24 cellular contexts compared by ENCODE assay signal in genomic region chr13:77370888-77371287, GRCh38.
"Had no signal": no experiment of that assay in that cellular context is flagged by ENCODE, and none has a peak within 500 bp of the region (broad histone marks: within the 10 kb centered on the region; RNA-seq: fewer than 3 reads in every experiment).

No MANE protein-coding gene starts in this region.

- H3K36me3 ChIP-seq: SJSA1 had no signal

- H3K27ac ChIP-seq: HL-60, RWPE1, SJSA1, SK-N-MC had no signal

- DNase-seq: KBM-7, MV-4-11, NCI-H1048, NCI-H1105 treated with DMSO at 0.1 percent for 48 hours, NCI-H1417 treated with DMSO at 0.1 percent for 48 hours, NCI-H146, NCI-H1694 treated with DMSO at 0.1 percent for 48 hours, NCI-H1930, NCI-H2081, NCI-H2107, NCI-H2171, NCI-H226, NCI-H446, NCI-H510A, NCI-H524 treated with DMSO at 0.1 percent for 48 hours, NCI-H69, NCI-H774, PC-3, SHP77 had no signal

- H3K4me1 ChIP-seq: SJSA1 had no signal

- H3K4me3 ChIP-seq: SJSA1, SK-N-MC had no signal

- H3K9me3 ChIP-seq: SJSA1 had no signal

- ATAC-seq: Panc1, PC-3 had no signal
